In genomic region chr20:45452238-45452637, GRCh38 we compare ENCODE assay signal across 34 cellular contexts. TPM values are rescaled to one million over a fixed set of nuclear protein-coding genes. Genes with fewer than 3 reads are reported as not detected.
"Had no signal": no experiment of that assay in that cellular context is flagged by ENCODE, and none has a peak within 500 bp of the region (broad histone marks: within the 10 kb centered on the region; RNA-seq: fewer than 3 reads in every experiment).

No MANE protein-coding gene starts in this region.

- H3K9me3 Mint-ChIP-seq: activated CD4-positive, alpha-beta T cell treated with anti-CD3 and anti-CD28 coated beads, Interleukin-2, amount 10 ng/mL, durations not matched to agents 24 days and 14 days; activated CD8-positive, alpha-beta T cell treated with anti-CD3 and anti-CD28 coated beads for 36 hours; activated naive CD8-positive, alpha-beta T cell treated with anti-CD3 and anti-CD28 coated beads for 36 hours; activated T-cell treated with anti-CD3 and anti-CD28 coated beads, Interleukin-2, amount 50 U/mL, for 72 hours; activated T-helper 17 cell treated with anti-CD3 and anti-CD28 coated beads, Interleukin-2, amount 50 U/mL, for 72 hours had no signal

- H3K27ac Mint-ChIP-seq: activated CD4-positive, alpha-beta T cell treated with anti-CD3 and anti-CD28 coated beads, Interleukin-2, amount 10 ng/mL, durations not matched to agents 24 days and 14 days; activated CD8-positive, alpha-beta T cell treated with anti-CD3 and anti-CD28 coated beads for 36 hours; activated naive CD8-positive, alpha-beta T cell treated with anti-CD3 and anti-CD28 coated beads for 36 hours; activated T-cell treated with anti-CD3 and anti-CD28 coated beads, Interleukin-2, amount 50 U/mL, for 72 hours; activated T-helper 17 cell treated with anti-CD3 and anti-CD28 coated beads, Interleukin-2, amount 50 U/mL, for 72 hours had no signal

- H3K9me3 ChIP-seq: MG63 had no signal

- H3K27ac ChIP-seq: brain microvascular endothelial cell, PC-9, RWPE1, VCaP had no signal

- H3K27me3 ChIP-seq: brain microvascular endothelial cell, MG63 had no signal

- H3K4me1 Mint-ChIP-seq: activated naive CD8-positive, alpha-beta T cell treated with anti-CD3 and anti-CD28 coated beads for 36 hours; activated T-helper 17 cell treated with anti-CD3 and anti-CD28 coated beads, Interleukin-2, amount 50 U/mL, for 72 hours had no signal

- H3K4me2 ChIP-seq: PC-9 had no signal

- ATAC-seq: activated CD8-positive, alpha-beta T cell treated with anti-CD3 and anti-CD28 coated beads for 36 hours; activated T-cell treated with anti-CD3 and anti-CD28 coated beads, Interleukin-2, amount 50 U/mL, for 72 hours; activated T-helper 17 cell treated with anti-CD3 and anti-CD28 coated beads, Interleukin-2, amount 50 U/mL, for 72 hours had no signal

- H2AFZ ChIP-seq: PC-9 had no signal

- H3K36me3 Mint-ChIP-seq: activated naive CD8-positive, alpha-beta T cell treated with anti-CD3 and anti-CD28 coated beads for 36 hours had no signal

- DNase-seq: activated CD4-positive, alpha-beta T cell treated with anti-CD3 and anti-CD28 coated beads, Interleukin-2, amount 10 ng/mL, durations not matched to agents 24 days and 14 days; activated CD4-positive, alpha-beta T cell treated with anti-CD3 and anti-CD28 coated beads, Interleukin-2, amount 50 U/mL, for 4 hours; activated CD8-positive, alpha-beta T cell treated with anti-CD3 and anti-CD28 coated beads for 36 hours; activated effector memory CD4-positive, alpha-beta T cell treated with anti-CD3 and anti-CD28 coated beads, Interleukin-2, amount 50 U/mL, for 16 hours; activated naive CD4-positive, alpha-beta T cell; activated naive CD4-positive, alpha-beta T cell treated with anti-CD3 and anti-CD28 coated beads, Interleukin-2, amount 50 U/mL, for 16 hours; activated naive CD8-positive, alpha-beta T cell treated with anti-CD3 and anti-CD28 coated beads for 36 hours; activated T-cell treated with anti-CD3 and anti-CD28 coated beads, Interleukin-2, amount 50 U/mL, for 1 hour; activated T-cell treated with anti-CD3 and anti-CD28 coated beads, Interleukin-2, amount 50 U/mL, for 72 hours; amniotic stem cell; aorta; brain microvascular endothelial cell; central memory CD4-positive, alpha-beta T cell; MG63; NCI-H1048; NCI-H1105 treated with DMSO at 0.1 percent for 48 hours; NCI-H1436; NCI-H1694; NCI-H2029; NCI-H510A; NCI-H526; NCI-H748 treated with DMSO at 0.1 percent for 48 hours; NK-92 treated with Interleukin-12 subunit alpha and Interleukin-12 subunit beta, amount 100 ng/mL, for 24 hours; PC-9; Right ventricle myocardium superior; SW 1271; T-helper 1 cell; T-helper 2 cell; T-helper 9 cell had no signal

- H3K4me3 ChIP-seq: MG63, PC-9 had no signal

- H3K4me3 Mint-ChIP-seq: activated CD4-positive, alpha-beta T cell treated with anti-CD3 and anti-CD28 coated beads, Interleukin-2, amount 10 ng/mL, durations not matched to agents 24 days and 14 days; activated CD8-positive, alpha-beta T cell treated with anti-CD3 and anti-CD28 coated beads for 36 hours; activated naive CD8-positive, alpha-beta T cell treated with anti-CD3 and anti-CD28 coated beads for 36 hours; activated T-cell treated with anti-CD3 and anti-CD28 coated beads, Interleukin-2, amount 50 U/mL, for 72 hours; activated T-helper 17 cell treated with anti-CD3 and anti-CD28 coated beads, Interleukin-2, amount 50 U/mL, for 72 hours had no signal

- FAIRE-seq: RCC 7860 had no signal

- H3K27me3 Mint-ChIP-seq: activated CD8-positive, alpha-beta T cell treated with anti-CD3 and anti-CD28 coated beads for 36 hours; activated naive CD8-positive, alpha-beta T cell treated with anti-CD3 and anti-CD28 coated beads for 36 hours had no signal

- H3K36me3 ChIP-seq: brain microvascular endothelial cell, MG63 had no signal

RNA-seq across cellular contexts. Expression of gene WFDC2, which starts 17.3 kb away (rescaled TPM):
- total RNA-seq: activated CD4-positive, alpha-beta T cell treated with anti-CD3 and anti-CD28 coated beads, Interleukin-2, amount 10 ng/mL, durations not matched to agents 24 days and 14 days; activated CD8-positive, alpha-beta memory T cell treated with anti-CD3 and anti-CD28 coated beads for 36 hours had no signal
